21 cellular contexts compared by ENCODE assay signal in genomic region chr11:28043930-28044709, GRCh38.
"Had no signal": no experiment of that assay in that cellular context is flagged by ENCODE, and none has a peak within 500 bp of the region (broad histone marks: within the 10 kb centered on the region; RNA-seq: fewer than 3 reads in every experiment).

No MANE protein-coding gene starts in this region.

- H3K4me1 ChIP-seq: gastroesophageal sphincter, psoas muscle, right lobe of liver, tibial artery, upper lobe of left lung, uterus had no signal

- H3K36me3 ChIP-seq: esophagus squamous epithelium, gastroesophageal sphincter, right lobe of liver, tibial artery, upper lobe of left lung had no signal

- DNase-seq: dermis blood vessel endothelial cell; esophagus squamous epithelium; glutamatergic neuron; immature natural killer cell; left cardiac atrium; left ventricle myocardium superior; naive thymus-derived CD8-positive, alpha-beta T cell; psoas muscle; retina; right lobe of liver; stimulated activated CD4-positive, alpha-beta T cell treated with anti-CD3 and anti-CD28 coated beads, Interleukin-15, amount 100 ng/mL, for 24 hours; stimulated activated CD4-positive, alpha-beta T cell treated with anti-CD3 and anti-CD28 coated beads, Interleukin-1b, Interleukin-23, amount 100 ng/mL, for 48 hours; stimulated activated CD4-positive, alpha-beta T cell treated with anti-CD3 and anti-CD28 coated beads, Interleukin-4, amount 100 ng/mL, for 24 hours; tibial artery; upper lobe of left lung; uterus had no signal

- ATAC-seq: gastroesophageal sphincter; left cardiac atrium; left ventricle myocardium superior; naive thymus-derived CD8-positive, alpha-beta T cell; psoas muscle; right lobe of liver; stimulated activated memory B cell treated with anti-CD40 and anti-IgM and Interleukin-4, amounts not matched to agents 10 μg/mL and 1 μg/mL and 100 μg/mL, for 72 hours had no signal

- H3K36me3 Mint-ChIP-seq: immature natural killer cell; naive thymus-derived CD8-positive, alpha-beta T cell; stimulated activated memory B cell treated with anti-CD40 and anti-IgM and Interleukin-4, amounts not matched to agents 10 μg/mL and 1 μg/mL and 100 μg/mL, for 72 hours had no signal

- H3K9me3 ChIP-seq: esophagus squamous epithelium, gastroesophageal sphincter, neutrophil, psoas muscle, right lobe of liver, tibial artery, upper lobe of left lung, uterus had no signal

- H3K9me3 Mint-ChIP-seq: naive thymus-derived CD8-positive, alpha-beta T cell; stimulated activated memory B cell treated with anti-CD40 and anti-IgM and Interleukin-4, amounts not matched to agents 10 μg/mL and 1 μg/mL and 100 μg/mL, for 72 hours; stimulated activated naive CD8-positive, alpha-beta T cell treated with anti-CD3 and anti-CD28 coated beads, Interleukin-15, Interleukin-2, amounts not matched to agents 100 ng/mL and 50 ng/mL, for 24 hours had no signal

- H3K4me3 ChIP-seq: esophagus squamous epithelium, gastroesophageal sphincter, lung, psoas muscle, right lobe of liver, tibial artery, upper lobe of left lung, uterus had no signal

- H3K4me1 Mint-ChIP-seq: immature natural killer cell; naive thymus-derived CD8-positive, alpha-beta T cell; stimulated activated memory B cell treated with anti-CD40 and anti-IgM and Interleukin-4, amounts not matched to agents 10 μg/mL and 1 μg/mL and 100 μg/mL, for 72 hours had no signal

- H3K27me3 ChIP-seq: esophagus squamous epithelium, gastroesophageal sphincter, neutrophil, right lobe of liver, tibial artery, upper lobe of left lung, uterus had no signal

- H3K4me3 Mint-ChIP-seq: immature natural killer cell; naive thymus-derived CD8-positive, alpha-beta T cell; stimulated activated memory B cell treated with anti-CD40 and anti-IgM and Interleukin-4, amounts not matched to agents 10 μg/mL and 1 μg/mL and 100 μg/mL, for 72 hours; stimulated activated naive CD8-positive, alpha-beta T cell treated with anti-CD3 and anti-CD28 coated beads, Interleukin-15, Interleukin-2, amounts not matched to agents 100 ng/mL and 50 ng/mL, for 24 hours had no signal

- H3K27ac ChIP-seq: esophagus squamous epithelium, gastroesophageal sphincter, neutrophil, psoas muscle, right lobe of liver, tibial artery, upper lobe of left lung, uterus had no signal

- H3K27me3 Mint-ChIP-seq: naive thymus-derived CD8-positive, alpha-beta T cell; stimulated activated memory B cell treated with anti-CD40 and anti-IgM and Interleukin-4, amounts not matched to agents 10 μg/mL and 1 μg/mL and 100 μg/mL, for 72 hours; stimulated activated naive CD8-positive, alpha-beta T cell treated with anti-CD3 and anti-CD28 coated beads, Interleukin-15, Interleukin-2, amounts not matched to agents 100 ng/mL and 50 ng/mL, for 24 hours had no signal

- H3K27ac Mint-ChIP-seq: immature natural killer cell; naive thymus-derived CD8-positive, alpha-beta T cell; stimulated activated memory B cell treated with anti-CD40 and anti-IgM and Interleukin-4, amounts not matched to agents 10 μg/mL and 1 μg/mL and 100 μg/mL, for 72 hours; stimulated activated naive CD8-positive, alpha-beta T cell treated with anti-CD3 and anti-CD28 coated beads, Interleukin-15, Interleukin-2, amounts not matched to agents 100 ng/mL and 50 ng/mL, for 24 hours had no signal
